8 cellular contexts compared by ENCODE assay signal in the genomic region with DNA sequence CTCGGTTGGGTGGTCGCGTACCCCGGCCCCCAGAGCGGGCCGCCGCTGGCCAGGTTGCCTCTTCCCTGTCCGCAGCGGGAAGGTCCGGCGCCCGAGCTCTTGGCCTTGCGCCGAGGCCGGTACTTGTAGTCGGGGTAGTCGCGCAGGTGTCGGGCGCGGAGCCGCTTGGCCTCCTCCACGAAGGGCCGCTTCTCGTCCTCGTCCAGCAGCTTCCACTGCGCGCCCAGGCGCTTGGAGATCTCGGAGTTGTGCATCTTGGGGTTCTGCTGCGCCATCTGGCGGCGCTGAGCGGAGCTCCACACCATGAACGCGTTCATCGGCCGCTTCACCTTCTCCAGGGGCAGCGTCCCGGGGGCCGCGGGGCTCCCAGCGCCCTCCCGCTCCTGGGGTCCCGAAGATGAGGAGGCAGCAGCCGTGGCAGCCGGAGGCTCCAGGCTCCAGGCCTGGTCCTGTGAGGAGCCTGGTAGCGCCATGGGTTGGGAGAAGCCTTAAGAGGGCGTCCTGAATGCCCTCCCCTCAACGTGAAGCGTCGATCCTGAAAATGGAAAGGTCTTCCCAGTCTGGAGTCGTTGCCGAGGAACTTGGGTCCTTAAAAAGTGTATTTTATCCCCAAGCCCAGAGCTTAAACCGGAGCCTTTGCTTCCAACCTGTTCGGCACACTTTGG. TPM values are rescaled to one million over a fixed set of nuclear protein-coding genes. Genes with fewer than 3 reads are reported as not detected.
DNase-seq lines count a peak whose midpoint lies in the region; ATAC-seq lines count a peak whose summit lies in the region.

No MANE protein-coding gene starts in this region.

- no peaks in the 10 kb centered on the region for H3K27me3 ChIP-seq in CD4-positive, CD25-positive, alpha-beta regulatory T cell (ENCODE audit: control insufficient read depth, insufficient read depth, low read length)
- H3K27me3 ChIP-seq in esophagus (ENCODE audit: control insufficient read depth in 1 of 2, insufficient read depth in 2 of 2, low read length in 2 of 2): no peaks in the 10 kb centered on the region

- no peaks in the 10 kb centered on the region for H3K9me3 Mint-ChIP-seq in CD4-positive, CD25-positive, alpha-beta regulatory T cell

- H3K27me3 Mint-ChIP-seq in CD4-positive, CD25-positive, alpha-beta regulatory T cell: no peaks in the 10 kb centered on the region

- no peak overlapping the region for H3K27ac ChIP-seq in CD4-positive, CD25-positive, alpha-beta regulatory T cell (ENCODE audit: insufficient read depth, low read length, poor library complexity, severe bottlenecking)
- peak overlapping the region; percentile 85 to 97 for H3K27ac ChIP-seq in esophagus (ENCODE audit: low read depth in 2 of 2, low read length in 1 of 2)

- 16% methylated on average over 56 of the region's 56 CpGs for WGBS in esophagus, 2 donors

- peaks cover 30% of the 10 kb centered on the region for H3K36me3 Mint-ChIP-seq in CD4-positive, CD25-positive, alpha-beta regulatory T cell

- H3K36me3 ChIP-seq in CD4-positive, CD25-positive, alpha-beta regulatory T cell (ENCODE audit: control insufficient read depth, insufficient read depth, low read length): peaks cover 42% of the 10 kb centered on the region
- H3K36me3 ChIP-seq in esophagus (ENCODE audit: control insufficient read depth in 2 of 2, insufficient read depth in 2 of 2, low read length in 1 of 2): peaks cover 12 to 26% of the 10 kb centered on the region in 2 donors

- peak; percentile 44 to 77 (median 67) for DNase-seq in CD4-positive, CD25-positive, alpha-beta regulatory T cell
- DNase-seq in NCI-H226 (peak; percentile 74), midbrain (lab: John Stamatoyannopoulos, UW) (peak; percentile 87), NCI-H2081 treated with DMSO at 0.1 percent for 48 hours (lab: John Stamatoyannopoulos, UW) (no peak)
- peak; percentile 80 to 81 for DNase-seq in activated T-cell treated with anti-CD3 and anti-CD28 coated beads, Interleukin-2, amount 50 U/mL, for 48 hours
- DNase-seq in stimulated activated CD8-positive, alpha-beta memory T cell treated with anti-CD3 and anti-CD28 coated beads, Interleukin-12 subunit alpha, Interleukin-12 subunit beta, amount 100 ng/mL, for 4 hours (ENCODE audit: low read depth): peak; percentile 50

- peak overlapping the region in 1 of 3 donors; percentile 36 for H3K27ac Mint-ChIP-seq in CD4-positive, CD25-positive, alpha-beta regulatory T cell

- peaks cover 0 to 21% (median 4%) of the 10 kb centered on the region in 4 donors for H3K4me1 Mint-ChIP-seq in CD4-positive, CD25-positive, alpha-beta regulatory T cell

- H3K4me3 Mint-ChIP-seq in CD4-positive, CD25-positive, alpha-beta regulatory T cell: peak overlapping the region in 1 of 4 donors; percentile 24

- H3K4me1 ChIP-seq in CD4-positive, CD25-positive, alpha-beta regulatory T cell (ENCODE audit: control insufficient read depth, insufficient read depth, low read length, poor library complexity, severe bottlenecking): peaks cover 15% of the 10 kb centered on the region
- peaks cover 2 to 5% of the 10 kb centered on the region in 2 donors for H3K4me1 ChIP-seq in esophagus (ENCODE audit: control insufficient read depth in 2 of 2, insufficient read depth in 2 of 2, low read length in 1 of 2)

- H3K4me3 ChIP-seq in CD4-positive, CD25-positive, alpha-beta regulatory T cell (ENCODE audit: low read depth, low read length): no peak overlapping the region
- peak overlapping the region; percentile 61 to 72 for H3K4me3 ChIP-seq in esophagus (ENCODE audit: low read depth in 1 of 2, low read length in 2 of 2)

- no peaks in the 10 kb centered on the region for H3K9me3 ChIP-seq in CD4-positive, CD25-positive, alpha-beta regulatory T cell (ENCODE audit: control insufficient read depth in 2 of 2, low read length in 2 of 2)
- no peaks in the 10 kb centered on the region for H3K9me3 ChIP-seq in esophagus (ENCODE audit: control insufficient read depth in 2 of 2, insufficient read depth in 1 of 2, low read depth in 1 of 2, low read length in 1 of 2)

- peak; percentile 66 to 78 for ATAC-seq in CD4-positive, CD25-positive, alpha-beta regulatory T cell (ENCODE audit: low read depth in 2 of 2)
- no peak for ATAC-seq in GM18861 (IDR thresholded peaks at IDR 0.05; ENCODE audit: unreplicated experiment)

RNA-seq across cellular contexts. Expression of a gene that starts 0.6 kb away (rescaled TPM):
- total RNA-seq in CD4-positive, CD25-positive, alpha-beta regulatory T cell: not detected
- polyA plus RNA-seq in CD4-positive, CD25-positive, alpha-beta regulatory T cell: not detected
- 10 to 100 TPM; 73.3 to 94.3 TPM for polyA plus RNA-seq in esophagus

RNA-seq across cellular contexts. Expression of a gene that starts 5.7 kb away (rescaled TPM):
- total RNA-seq in CD4-positive, CD25-positive, alpha-beta regulatory T cell: 40.0 TPM
- 10 to 100 TPM; 41.0 to 63.7 (median 48.4) TPM for polyA plus RNA-seq in CD4-positive, CD25-positive, alpha-beta regulatory T cell
- 10 to 100 TPM; 56.9 to 60.0 TPM for polyA plus RNA-seq in esophagus

RNA-seq across cellular contexts. Expression of a gene that starts 9.9 kb away (rescaled TPM):
- total RNA-seq in CD4-positive, CD25-positive, alpha-beta regulatory T cell: 0.25 TPM
- polyA plus RNA-seq in CD4-positive, CD25-positive, alpha-beta regulatory T cell: 1 to 10 TPM in 1 of 4 donors, under 1 TPM in 2, not detected in 1; 0.65 to 1.2 (median 0.89) TPM
- 10 to 100 TPM; 30.5 to 62.4 TPM for polyA plus RNA-seq in esophagus

RNA-seq across cellular contexts. Expression of a gene that starts 25.4 kb away (rescaled TPM):
- 28.7 TPM for total RNA-seq in CD4-positive, CD25-positive, alpha-beta regulatory T cell
- 10 to 100 TPM in 2 of 4 donors, 1 to 10 TPM in 2; 9.7 to 13.9 (median 10.4) TPM for polyA plus RNA-seq in CD4-positive, CD25-positive, alpha-beta regulatory T cell
- polyA plus RNA-seq in esophagus: 10 to 100 TPM; 14.7 to 19.0 TPM

RNA-seq across cellular contexts. Expression of a gene that starts 27.6 kb away (rescaled TPM):
- total RNA-seq in CD4-positive, CD25-positive, alpha-beta regulatory T cell: 30.7 TPM
- 10 to 100 TPM; 10.1 to 16.1 (median 11.8) TPM for polyA plus RNA-seq in CD4-positive, CD25-positive, alpha-beta regulatory T cell
- polyA plus RNA-seq in esophagus: 10 to 100 TPM; 21.6 to 33.6 TPM

Comparison
In these comparisons a context has a peak if more than half of its experiments do, and no peak if none do; other contexts are left out.
1. RNA of a gene that starts 0.6 kb away (polyA plus RNA-seq): 73.3 to 94.3 TPM in esophagus; not detected in CD4-positive, CD25-positive, alpha-beta regulatory T cell; every median in the first group is over 10 times any median in the second.
2. RNA of a gene that starts 9.9 kb away (polyA plus RNA-seq): 30.5 to 62.4 TPM in esophagus; 0.65 to 1.2 TPM in CD4-positive, CD25-positive, alpha-beta regulatory T cell; every median in the first group is over 10 times any median in the second.